Comparison of ENCODE assay signal across 8 cellular contexts in genomic region chr17:27430882-27431491, GRCh38. TPM values are rescaled to one million over a fixed set of nuclear protein-coding genes. Genes with fewer than 3 reads are reported as not detected.
DNase-seq lines count a peak whose midpoint lies in the region; ATAC-seq and TF ChIP-seq lines count a peak whose summit lies in the region.

No MANE protein-coding gene starts in this region.

- ATAC-seq in HG03159 (IDR thresholded peaks at IDR 0.05; ENCODE audit: unreplicated experiment), result no peak

- H3K27ac ChIP-seq in Peyer's patch (no peak overlapping the region), prostate gland (no peak overlapping the region)

- peak in 4 of 6 experiments; percentile 21 to 54 (median 46) for TF ChIP-seq CTCF in Peyer's patch (IDR thresholded peaks at IDR 0.05)
- TF ChIP-seq CTCF in fibroblast of pulmonary artery (IDR thresholded peaks at IDR 0.05; ENCODE audit: low read length, missing control alignments), result peak; percentile 85
- peak in 3 of 4 experiments; percentile 19 to 58 (median 55) for TF ChIP-seq CTCF in prostate gland (IDR thresholded peaks at IDR 0.05)

- peak; percentile 11 to 27 for DNase-seq in SHP77 (lab: John Stamatoyannopoulos, UW)
- no peak for DNase-seq in SHP77 treated with DMSO at 0.1 percent for 48 hours (lab: John Stamatoyannopoulos, UW)
- peak in 1 of 3 donors; percentile 57 for DNase-seq in Peyer's patch
- peak; percentile 61 for DNase-seq in fibroblast of pulmonary artery (ENCODE audit: low read depth)
- DNase-seq in prostate gland (ENCODE audit: low spot score), result no peak
- no peak for DNase-seq in mesenteric fat pad (ENCODE audit: low spot score)
- no peak for DNase-seq in NCI-H2171 treated with DMSO at 0.1 percent for 48 hours (lab: John Stamatoyannopoulos, UW)

- TF ChIP-seq POLR2A in Peyer's patch (IDR thresholded peaks at IDR 0.05), result no peak
- TF ChIP-seq POLR2A in prostate gland (IDR thresholded peaks at IDR 0.05), result no peak

- H3K4me1 ChIP-seq in Peyer's patch, result no peaks in the 10 kb centered on the region
- H3K4me1 ChIP-seq in prostate gland (replicated peaks), result no peaks in the 10 kb centered on the region

- intact Hi-C loops in prostate gland (cut with DNase I), result no loop called here

- 79% methylated on average over 10 of the region's 10 CpGs for WGBS in prostate gland

- no peaks in the 10 kb centered on the region for H3K9me3 ChIP-seq in Peyer's patch
- no peaks in the 10 kb centered on the region for H3K9me3 ChIP-seq in prostate gland

- H3K36me3 ChIP-seq in Peyer's patch (no peaks in the 10 kb centered on the region), prostate gland (no peaks in the 10 kb centered on the region)

- H3K4me3 ChIP-seq in Peyer's patch (no peak overlapping the region), fibroblast of pulmonary artery (replicated peaks; ENCODE audit: low read depth, low read length) (no peak overlapping the region), prostate gland (no peak overlapping the region)

- H3K27me3 ChIP-seq in Peyer's patch (no peaks in the 10 kb centered on the region), prostate gland (replicated peaks; ENCODE audit: insufficient read depth) (no peaks in the 10 kb centered on the region)

RNA-seq across cellular contexts. Expression of gene KSR1, which starts 25.3 kb away (rescaled TPM):
- total RNA-seq in Peyer's patch, result 10 to 100 TPM; 26.6 to 64.4 (median 42.2) TPM
- 10 to 100 TPM; 11.5 to 23.7 TPM for total RNA-seq in prostate gland
- 38.9 TPM for total RNA-seq in mesenteric fat pad

Comparison
In these comparisons a context has a peak if more than half of its experiments do, and no peak if none do; other contexts are left out.
1. DNase-seq: peak in SHP77 (2 of 2) and fibroblast of pulmonary artery (single experiment); none in SHP77 treated with DMSO at 0.1 percent for 48 hours (single experiment), prostate gland (single experiment), mesenteric fat pad (single experiment) and NCI-H2171 treated with DMSO at 0.1 percent for 48 hours (single experiment).
2. Peak in every context shown above with its lines, with median percentiles within 50 percentile points of each other: CTCF ChIP-seq.